In genomic region chr1:167703557-167703956, GRCh38 we compare ENCODE assay signal across 26 cellular contexts. TPM values are rescaled to one million over a fixed set of nuclear protein-coding genes. Genes with fewer than 3 reads are reported as not detected.
A peak's percentile ranks its signal among the peaks of the same experiment; 100 is the strongest.
DNase-seq lines count a peak whose midpoint lies in the region; ATAC-seq, FAIRE-seq and TF ChIP-seq lines count a peak whose summit lies in the region.
"Had no signal": no experiment of that assay in that cellular context is flagged by ENCODE, and none has a peak within 500 bp of the region (broad histone marks: within the 10 kb centered on the region; RNA-seq: fewer than 3 reads in every experiment).

No MANE protein-coding gene starts in this region.

- H3K9me3 ChIP-seq in CD8-positive, alpha-beta memory T cell (ENCODE audit: low read length) = no peaks in the 10 kb centered on the region
- H3K9me3 ChIP-seq in H1 (ENCODE audit: insufficient read depth in 2 of 2, low read depth in 1 of 2, low read length in 1 of 2) = no peaks in the 10 kb centered on the region
- H3K9me3 ChIP-seq: colonic mucosa, right atrium auricular region had no signal

- no peaks in the 10 kb centered on the region for H3K4me1 ChIP-seq in CD8-positive, alpha-beta memory T cell (ENCODE audit: insufficient read depth, low read length)
- peaks cover 2 to 19% (median 12%) of the 10 kb centered on the region in 4 experiments; a peak in 4 of 7 replicates for H3K4me1 ChIP-seq in H1 (replicated peaks in 1 of 4; ENCODE audit: control insufficient read depth in 3 of 4, insufficient read depth in 4 of 4, low read length in 3 of 4)
- H3K4me1 ChIP-seq: colonic mucosa had no signal

- no peak for TF ChIP-seq RAD21 in H1 (IDR thresholded peaks at IDR 0.05 in 1 of 2, conservative IDR thresholded peaks at IDR 0.05 in 1 of 2; ENCODE audit: low read depth in 2 of 2, low read length in 2 of 2)

- DNase-seq in activated CD4-positive, alpha-beta T cell treated with anti-CD3 and anti-CD28 coated beads for 36 hours = no peak
- no peak for DNase-seq in activated CD4-positive, alpha-beta T cell treated with anti-CD3 and anti-CD28 coated beads, Interleukin-2, amount 50 U/mL, for 1 hour
- no peak for DNase-seq in CD8-positive, alpha-beta memory T cell
- DNase-seq in H1 (ENCODE audit: low read depth in 1 of 2, low spot score in 2 of 2) (no peak), posterior vena cava (ENCODE audit: low spot score) (peak; percentile 52), ACHN (no peak), MV-4-11 (lab: John Stamatoyannopoulos, UW) (no peak)
- DNase-seq: colonic mucosa; effector memory CD4-positive, alpha-beta T cell; erythroblast; mammary epithelial cell; NCI-H1048; NCI-H1694 treated with DMSO at 0.1 percent for 48 hours; NCI-H446 treated with DMSO at 0.1 percent for 48 hours; SIG-M5; stimulated activated CD4-positive, alpha-beta T cell treated with anti-CD3 and anti-CD28 coated beads, Interleukin-1b, Interleukin-23, amount 100 ng/mL, for 48 hours; T1000; trophoblast cell; WERI-Rb-1 had no signal

- intact Hi-C loops in activated CD4-positive, alpha-beta T cell treated with anti-CD3 and anti-CD28 coated beads for 36 hours (cut with DNase I, micrococcal nuclease) = no loop called here
- intact Hi-C loops in posterior vena cava (cut with DNase I) = no loop called here

- no peak overlapping the region for H3K4me3 ChIP-seq in CD8-positive, alpha-beta memory T cell (ENCODE audit: low read length)
- no peak overlapping the region for H3K4me3 ChIP-seq in H1 (ENCODE audit: extremely low read depth in 1 of 4, insufficient read depth in 2 of 4, low read depth in 3 of 4, low read length in 4 of 4)
- H3K4me3 ChIP-seq: cardiac muscle cell, colonic mucosa, neural progenitor cell, right atrium auricular region had no signal

- H4K91ac ChIP-seq in H1 (replicated peaks; ENCODE audit: insufficient read length, low read length) = peak overlapping the region; percentile 22

- in situ Hi-C loops in ACHN (cut with HindIII; ENCODE audit: low pct_ligation_motif_present, low pct_unique_long_range_greater_than_20kb, low sequenced_read_pairs) = no loop called here

- H3K18ac ChIP-seq in H1 (ENCODE audit: extremely low read depth, low read length) = no peak overlapping the region; the same call in 1 of the 2 replicates

- no peaks in the 10 kb centered on the region for H3K23me2 ChIP-seq in H1 (ENCODE audit: low read depth, low read length)

- no peak overlapping the region for H2BK120ac ChIP-seq in H1 (replicated peaks; ENCODE audit: low read depth, low read length)

- CTCF ChIA-PET in activated CD4-positive, alpha-beta T cell treated with anti-CD3 and anti-CD28 coated beads for 36 hours (lab: Charles Lee) = interaction anchor here (0.6 to 3.2 kb wide), 3 partner anchors 11 to 97 kb away, joined by 4 to 15 read pairs (median 4); no protein-coding TSS in a partner anchor
- CTCF ChIA-PET in CD8-positive, alpha-beta memory T cell (lab: Charles Lee) = interaction anchor here (1.2 to 3.0 kb wide), 2 partner anchors 16 to 54 kb away, joined by 3 to 14 read pairs; no protein-coding TSS in a partner anchor
- CTCF ChIA-PET in H1 (lab: Charles Lee; ENCODE audit: partially characterized antibody) = interaction anchor here (1.0 to 2.6 kb wide), 6 partner anchors 9 to 147 kb away, joined by 3 to 15 read pairs (median 4); no protein-coding TSS in a partner anchor

- no peaks in the 10 kb centered on the region for H3K9me3 Mint-ChIP-seq in activated CD4-positive, alpha-beta T cell treated with anti-CD3 and anti-CD28 coated beads for 36 hours (ENCODE audit: low read depth)
- H3K9me3 Mint-ChIP-seq in CD8-positive, alpha-beta memory T cell = no peaks in the 10 kb centered on the region
- H3K9me3 Mint-ChIP-seq: activated T-helper 2 cell treated with anti-CD3 and anti-CD28 coated beads, Interferon-gamma antibody, Interleukin-2, Interleukin-4, amounts not matched to agents 10 μg/mL and 5 μg/mL and 100 μg/mL, durations not matched to agents 14 hours and 24 hours and 36 hours had no signal

- H3K36me3 Mint-ChIP-seq in activated CD4-positive, alpha-beta T cell treated with anti-CD3 and anti-CD28 coated beads for 36 hours (ENCODE audit: low read depth) = peaks cover 31% of the 10 kb centered on the region
- peaks cover 18 to 84% (median 25%) of the 10 kb centered on the region in 3 donors for H3K36me3 Mint-ChIP-seq in CD8-positive, alpha-beta memory T cell
- H3K36me3 Mint-ChIP-seq: neural progenitor cell had no signal

- TF ChIP-seq EP300 in H1 (IDR thresholded peaks at IDR 0.05; ENCODE audit: borderline replicate concordance in 1 of 2, low read depth in 2 of 2, low read length in 2 of 2) = no peak

- H3K27ac ChIP-seq in CD8-positive, alpha-beta memory T cell (ENCODE audit: low read depth, low read length) = no peak overlapping the region
- no peak overlapping the region for H3K27ac ChIP-seq in H1 (ENCODE audit: low read depth, low read length)
- H3K27ac ChIP-seq: 22Rv1, cardiac muscle cell, colonic mucosa, neural progenitor cell, right atrium auricular region, WERI-Rb-1 had no signal

- no peak for TF ChIP-seq POLR2A in H1 (IDR thresholded peaks at IDR 0.05; ENCODE audit: control extremely low read depth in 1 of 2, low read depth in 2 of 2, low read length in 2 of 2)

- no peak overlapping the region for H3K14ac ChIP-seq in H1 (ENCODE audit: insufficient read length)

- no peak overlapping the region for H4K5ac ChIP-seq in H1 (ENCODE audit: insufficient read length, low read depth, low read length)

- H2AK5ac ChIP-seq in H1 (ENCODE audit: low read depth, low read length) = no peak overlapping the region; the same call in 1 of the 2 replicates

- no peak overlapping the region for H2AFZ ChIP-seq in H1 (ENCODE audit: low read length)
- H2AFZ ChIP-seq: neural progenitor cell had no signal

- no peak overlapping the region for H3K4ac ChIP-seq in H1 (replicated peaks; ENCODE audit: insufficient read length, low read depth, low read length)

- no peaks in the 10 kb centered on the region for H3K79me1 ChIP-seq in H1 (ENCODE audit: low read depth, low read length)

- H4K8ac ChIP-seq in H1 (ENCODE audit: extremely low read depth, insufficient read depth, low read length) = no peak overlapping the region

- no peak overlapping the region for H3K4me3 Mint-ChIP-seq in activated CD4-positive, alpha-beta T cell treated with anti-CD3 and anti-CD28 coated beads for 36 hours
- H3K4me3 Mint-ChIP-seq in CD8-positive, alpha-beta memory T cell = no peak overlapping the region
- H3K4me3 Mint-ChIP-seq: neural progenitor cell had no signal

- no peak overlapping the region for H2BK5ac ChIP-seq in H1 (ENCODE audit: low read depth, low read length)

- no peak for FAIRE-seq in H1 (lab: Jason Lieb, UNC)
- FAIRE-seq: astrocyte had no signal

- H3K9ac ChIP-seq in H1 (replicated peaks in 1 of 4; ENCODE audit: extremely low read depth in 1 of 4, low read depth in 3 of 4, low read length in 3 of 4) = no peak overlapping the region
- H3K9ac ChIP-seq: neural progenitor cell had no signal

- no peak overlapping the region for H3K56ac ChIP-seq in H1 (replicated peaks; ENCODE audit: insufficient read length, low read depth, low read length)

- 86% methylated on average over 1 of the region's 1 CpG; no CpG with 5 or more reads in 1 of the 2 experiments for WGBS in H1 (ENCODE audit: extremely low coverage in 1 of 2, insufficient coverage in 1 of 2, insufficient read length in 1 of 2, insufficient replicate concordance in 2 of 2, low coverage in 1 of 2, low lambda C conversion rate in 2 of 2, missing lambda C conversion rate in 1 of 2), 2 experiments

- no peaks in the 10 kb centered on the region for H4K20me1 ChIP-seq in H1 (replicated peaks in 1 of 2; ENCODE audit: control insufficient read depth in 1 of 2, insufficient read depth in 2 of 2, low read length in 2 of 2)

- H3K79me2 ChIP-seq in H1 (ENCODE audit: control insufficient read depth in 1 of 2, insufficient read depth in 2 of 2, low read length in 2 of 2) = no peaks in the 10 kb centered on the region

- H3K36me3 ChIP-seq in CD8-positive, alpha-beta memory T cell (ENCODE audit: insufficient read depth, low read length) = peaks cover 46% of the 10 kb centered on the region
- no peaks in the 10 kb centered on the region for H3K36me3 ChIP-seq in H1 (ENCODE audit: control insufficient read depth in 2 of 4, insufficient read depth in 4 of 4, low read length in 3 of 4)
- H3K36me3 ChIP-seq: colonic mucosa, neural progenitor cell, WERI-Rb-1 had no signal

- ATAC-seq in activated CD4-positive, alpha-beta T cell treated with anti-CD3 and anti-CD28 coated beads for 36 hours = no peak
- ATAC-seq in HG03457 (IDR thresholded peaks at IDR 0.05; ENCODE audit: unreplicated experiment) = no peak

- no peak overlapping the region for H3K23ac ChIP-seq in H1 (ENCODE audit: insufficient read length)

- H3K4me2 ChIP-seq in H1 (ENCODE audit: insufficient read depth in 1 of 2, low read depth in 2 of 2, low read length in 2 of 2) = no peak overlapping the region
- H3K4me2 ChIP-seq: neural progenitor cell had no signal

- H3K27ac Mint-ChIP-seq in activated CD4-positive, alpha-beta T cell treated with anti-CD3 and anti-CD28 coated beads for 36 hours = peak overlapping the region; percentile 48
- peak overlapping the region in 7 of 8 donors; percentile 22 to 82 (median 57) for H3K27ac Mint-ChIP-seq in CD8-positive, alpha-beta memory T cell
- H3K27ac Mint-ChIP-seq: activated T-helper 2 cell treated with anti-CD3 and anti-CD28 coated beads, Interferon-gamma antibody, Interleukin-2, Interleukin-4, amounts not matched to agents 10 μg/mL and 5 μg/mL and 100 μg/mL, durations not matched to agents 14 hours and 24 hours and 36 hours; neural progenitor cell had no signal

- H2BK15ac ChIP-seq in H1 (ENCODE audit: low read length) = no peak overlapping the region

- POLR2A ChIA-PET in activated CD4-positive, alpha-beta T cell treated with anti-CD3 and anti-CD28 coated beads for 36 hours (lab: Charles Lee) = interaction anchor here (0.6 kb wide), 1 partner anchor 9 kb away, joined by 4 read pairs; no protein-coding TSS in a partner anchor
- POLR2A ChIA-PET in CD8-positive, alpha-beta memory T cell (lab: Charles Lee) = interaction anchor here (2.7 kb wide), 1 partner anchor 11 kb away, joined by 10 read pairs; no protein-coding TSS in a partner anchor
- POLR2A ChIA-PET in H1 (lab: Charles Lee; ENCODE audit: partially characterized antibody) = interaction anchor here (0.8 kb wide), 1 partner anchor 10 kb away, joined by 3 read pairs; no protein-coding TSS in a partner anchor

- 0 out of 2 replicates have a peak overlapping the region, but pooled peaks have one; percentile 25 for H2BK20ac ChIP-seq in H1 (ENCODE audit: low read length)

- peaks cover 18% of the 10 kb centered on the region for H3K4me1 Mint-ChIP-seq in activated CD4-positive, alpha-beta T cell treated with anti-CD3 and anti-CD28 coated beads for 36 hours
- H3K4me1 Mint-ChIP-seq in CD8-positive, alpha-beta memory T cell = peaks cover 22 to 40% (median 30%) of the 10 kb centered on the region in 3 donors

- H3K27me3 Mint-ChIP-seq in activated CD4-positive, alpha-beta T cell treated with anti-CD3 and anti-CD28 coated beads for 36 hours = no peaks in the 10 kb centered on the region
- H3K27me3 Mint-ChIP-seq in CD8-positive, alpha-beta memory T cell = no peaks in the 10 kb centered on the region

- H2BK12ac ChIP-seq in H1 (ENCODE audit: low read depth, low read length) = no peak overlapping the region

- no peak for TF ChIP-seq CTCF in H1 (IDR thresholded peaks at IDR 0.05; ENCODE audit: control extremely low read depth in 1 of 3, insufficient read depth in 1 of 3, low read depth in 1 of 3, low read length in 3 of 3)

- no peaks in the 10 kb centered on the region for H3K27me3 ChIP-seq in CD8-positive, alpha-beta memory T cell (ENCODE audit: insufficient read depth, low read length, poor library complexity, severe bottlenecking)
- H3K27me3 ChIP-seq in H1 (replicated peaks in 1 of 4; ENCODE audit: control insufficient read depth in 3 of 4, extremely low read depth in 1 of 4, insufficient read depth in 3 of 4, low read length in 3 of 4) = no peaks in the 10 kb centered on the region; a peak in 1 of 7 replicates
- H3K27me3 ChIP-seq: cardiac muscle cell, colonic mucosa, neural progenitor cell, right atrium auricular region had no signal

RNA-seq across cellular contexts. Expression of gene MPZL1, which starts 18.2 kb away (rescaled TPM):
- 10 to 100 TPM; 22.3 to 23.0 TPM for total RNA-seq in activated CD4-positive, alpha-beta T cell treated with anti-CD3 and anti-CD28 coated beads for 36 hours
- 10 to 100 TPM; 15.6 to 17.9 TPM for total RNA-seq in CD8-positive, alpha-beta memory T cell
- polyA plus RNA-seq in CD8-positive, alpha-beta memory T cell = 8.2 TPM
- 120 and 128 TPM in 2 replicates for total RNA-seq in H1 (2021; fragmentation: NEBNext Ultra II Directional; extraction: Animal tissue kit (Norgen Biotek cat#: 25700))
- polyA plus RNA-seq in H1 (2011; rRNA removed) = 31.1 and 37.8 TPM in 2 replicates
- 36.1 TPM for polyA plus RNA-seq in H1 (2011; cell fraction: cytosol; rRNA removed)
- polyA plus RNA-seq in H1 (2011; cell fraction: nucleus; rRNA removed) = 25.1 TPM
- polyA plus RNA-seq in H1 (2012, experiment 1 of 2) = 38.9 to 72.5 TPM (median 40.5 TPM) in 4 replicates
- 14.1 TPM for polyA plus RNA-seq in H1 (2012, experiment 2 of 2)
- polyA plus RNA-seq in H1 (2013, experiment 1 of 2) = 65.8 TPM
- 82.6 TPM for polyA plus RNA-seq in H1 (2013, experiment 2 of 2)
- 61.1 and 88.5 TPM in 2 replicates for polyA minus RNA-seq in H1 (2011; rRNA and poly(A)+ RNA removed)
- 51.2 TPM for polyA minus RNA-seq in H1 (2011; cell fraction: cytosol; rRNA and poly(A)+ RNA removed)
- polyA minus RNA-seq in H1 (2011; cell fraction: nucleus; rRNA and poly(A)+ RNA removed) = 52.0 TPM
- 100 to 1,000 TPM; 120 to 146 TPM for total RNA-seq in posterior vena cava
